Comparison of ENCODE assay signal across 10 cellular contexts in genomic region chr4:24736066-24736465, GRCh38. TPM values are rescaled to one million over a fixed set of nuclear protein-coding genes. Genes with fewer than 3 reads are reported as not detected.
DNase-seq lines count a peak whose midpoint lies in the region; ATAC-seq and TF ChIP-seq lines count a peak whose summit lies in the region.
"Had no signal": no experiment of that assay in that cellular context is flagged by ENCODE, and none has a peak within 500 bp of the region (broad histone marks: within the 10 kb centered on the region; RNA-seq: fewer than 3 reads in every experiment).

No MANE protein-coding gene starts in this region.

- TF ChIP-seq CTCF in colonic mucosa (IDR thresholded peaks at IDR 0.05), result peak; percentile 45

- no peak overlapping the region for H3K9ac ChIP-seq in colonic mucosa (ENCODE audit: low read depth in 2 of 2, low read length in 2 of 2)

- H3K9me3 ChIP-seq in colonic mucosa, result no peaks in the 10 kb centered on the region
- H3K9me3 ChIP-seq: neutrophil had no signal

- peak; percentile 34 for DNase-seq in ELR (ENCODE audit: low read depth)
- DNase-seq in LHCN-M2 (ENCODE audit: low read depth), result peak; percentile 26
- DNase-seq in colonic mucosa, result peak; percentile 30
- DNase-seq in lung microvascular endothelial cell (ENCODE audit: low read depth in 2 of 2), result peak; percentile 66 to 68
- no peak for DNase-seq in DMS79 treated with DMSO at 0.1 percent for 48 hours (lab: John Stamatoyannopoulos, UW)
- DNase-seq in activated CD4-positive, alpha-beta T cell treated with anti-CD3 and anti-CD28 coated beads, Interleukin-2, amount 50 U/mL, for 1 hour, result no peak

- no peaks in the 10 kb centered on the region for H3K4me1 ChIP-seq in colonic mucosa

- no peaks in the 10 kb centered on the region for H3K36me3 ChIP-seq in colonic mucosa
- H3K36me3 ChIP-seq: neutrophil had no signal

- ATAC-seq in HG03439 (IDR thresholded peaks at IDR 0.05; ENCODE audit: unreplicated experiment), result no peak
- ATAC-seq in GM19023 (IDR thresholded peaks at IDR 0.05; ENCODE audit: unreplicated experiment), result no peak

- intact Hi-C loops in colonic mucosa (cut with DNase I), result loop anchor here (5.0 kb wide), 1 partner anchor 56 kb away; no protein-coding TSS in a partner anchor

- no peaks in the 10 kb centered on the region for H3K27me3 ChIP-seq in colonic mucosa
- H3K27me3 ChIP-seq: neutrophil had no signal

- H3K27ac ChIP-seq in colonic mucosa, result no peak overlapping the region
- H3K27ac ChIP-seq: neutrophil had no signal

- H3K4me3 ChIP-seq in colonic mucosa, result no peak overlapping the region

RNA-seq across cellular contexts. Expression of gene SOD3, which starts 59.3 kb away (rescaled TPM):
- total RNA-seq in LHCN-M2 (2014; rRNA removed), result not detected in 2 replicates
- polyA plus RNA-seq in LHCN-M2 (2012), result 0.32 TPM
- total RNA-seq in colonic mucosa, result 10 to 100 TPM; 22.3 to 35.8 TPM
- total RNA-seq in lung microvascular endothelial cell, result 0.20 TPM in 1 of 2 replicates, not detected in the other
- total RNA-seq: frontal cortex had no signal

Comparison
In these comparisons a context has a peak if more than half of its experiments do, and no peak if none do; other contexts are left out.
1. DNase-seq: peak in ELR (single experiment), LHCN-M2 (single experiment), colonic mucosa (single experiment) and lung microvascular endothelial cell (2 of 2); none in DMS79 treated with DMSO at 0.1 percent for 48 hours (single experiment) and activated CD4-positive, alpha-beta T cell treated with anti-CD3 and anti-CD28 coated beads, Interleukin-2, amount 50 U/mL, for 1 hour (single experiment).
2. RNA of gene SOD3, which starts 59.3 kb away (total RNA-seq): 22.3 to 35.8 TPM in colonic mucosa; 0.20 TPM in lung microvascular endothelial cell and not detected in LHCN-M2; every median in the first group is over 10 times any median in the second.